ENCODE assay signal across 2 cellular contexts in the genomic region with DNA sequence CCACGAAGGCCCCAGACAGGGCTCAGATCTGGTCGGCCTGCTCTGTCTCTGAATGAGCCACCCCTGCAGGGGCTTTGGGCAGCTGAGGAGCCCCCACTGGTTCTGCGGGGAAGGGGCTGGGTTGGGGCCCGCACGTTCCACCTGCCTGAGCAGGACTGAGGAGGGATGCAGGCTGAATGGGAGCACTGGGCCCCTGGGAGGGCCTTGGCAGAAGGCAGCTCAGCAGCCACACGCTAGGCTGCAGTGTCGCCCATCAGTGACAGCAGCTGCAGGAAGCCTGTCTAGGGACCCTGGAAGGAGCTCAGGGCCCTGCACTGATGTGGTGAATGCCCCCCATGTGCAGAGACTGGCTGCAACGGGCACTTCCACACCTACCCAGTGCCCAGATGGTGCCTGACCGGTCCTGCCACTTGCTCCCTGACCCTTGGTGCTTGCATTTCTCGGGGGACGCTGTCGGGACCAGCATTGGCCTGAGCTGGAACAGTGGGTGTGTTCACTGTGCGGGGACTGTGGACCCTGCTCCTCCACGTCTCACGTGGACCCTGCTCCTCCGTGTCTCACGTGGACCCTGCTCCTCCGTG.
TF ChIP-seq lines count a peak whose summit lies in the region.

No MANE protein-coding gene starts in this region.

TF ChIP-seq in A549, 52 proteins besides CTCF, POLR2A, EP300 and RAD21:
- TF ChIP-seq PHF8 (IDR thresholded peaks at IDR 0.05; ENCODE audit: borderline replicate concordance, low read depth) (no peak), GATA3 (IDR thresholded peaks at IDR 0.05; ENCODE audit: borderline replicate concordance) (no peak), KDM1A (IDR thresholded peaks at IDR 0.05; ENCODE audit: low read depth) (no peak)

TF ChIP-seq in H1, 55 proteins besides CTCF, POLR2A, EP300 and RAD21:
- TF ChIP-seq EGR1 (IDR thresholded peaks at IDR 0.05; ENCODE audit: borderline replicate concordance, low read depth, low read length), result peak; percentile 66; the same call in 1 of the 2 replicates
- TF ChIP-seq CHD1 (IDR thresholded peaks at IDR 0.05; ENCODE audit: low read depth, low read length), result no peak
- TF ChIP-seq KDM4A (IDR thresholded peaks at IDR 0.05; ENCODE audit: low read depth, low read length, severe bottlenecking), result no peak
